ENCODE assay signal across 8 cellular contexts in the genomic region with DNA sequence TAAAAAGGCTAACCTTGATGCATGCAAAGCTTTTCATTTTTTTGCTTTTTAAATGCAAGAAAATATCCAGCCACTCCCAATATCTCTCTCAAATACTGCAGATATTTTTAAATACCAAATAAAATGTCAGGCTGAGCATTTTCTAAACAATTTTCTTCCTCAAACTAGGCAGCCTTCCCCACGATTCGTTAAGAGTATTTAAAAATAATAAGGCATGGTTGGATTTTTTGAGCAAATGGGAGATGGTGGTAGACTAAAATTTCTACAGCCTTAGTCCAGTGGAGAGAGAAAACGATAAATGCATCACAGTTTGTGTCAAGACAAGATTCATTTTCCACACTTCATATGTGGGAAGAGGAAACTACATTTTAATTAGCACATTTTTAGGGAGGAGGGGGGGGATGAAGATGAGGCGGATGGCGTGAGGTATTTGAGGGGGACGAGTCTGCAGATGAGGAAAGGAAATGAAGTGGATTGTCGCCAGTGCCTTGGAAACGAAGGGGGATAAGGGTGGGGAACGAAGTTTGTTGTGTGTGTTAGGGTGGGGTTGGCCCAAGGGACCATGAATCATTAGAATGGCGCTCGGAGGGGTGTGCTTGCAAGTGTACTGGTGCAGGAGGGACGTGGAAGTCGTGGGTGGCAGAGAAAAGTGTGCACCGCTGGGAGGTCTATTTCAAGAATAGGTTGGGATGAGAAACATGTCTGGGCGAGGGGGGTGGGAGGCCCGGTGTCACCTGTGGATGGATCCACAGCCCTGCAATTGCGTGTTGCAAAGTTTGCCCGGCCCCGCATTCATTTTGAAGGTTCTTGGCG. TPM values are rescaled to one million over a fixed set of nuclear protein-coding genes. Genes with fewer than 3 reads are reported as not detected.
DNase-seq lines count a peak whose midpoint lies in the region; ATAC-seq and TF ChIP-seq lines count a peak whose summit lies in the region.

No MANE protein-coding gene starts in this region.

- no peak for ATAC-seq in GM19023 (IDR thresholded peaks at IDR 0.05; ENCODE audit: unreplicated experiment)

- H3K4me3 ChIP-seq in Peyer's patch (peak overlapping the region; percentile 63 to 92 (median 91)), muscle layer of duodenum (ENCODE audit: low read depth in 1 of 2, low read length in 2 of 2) (peak overlapping the region; percentile 43 to 94)

- no peaks in the 10 kb centered on the region for H3K36me3 ChIP-seq in Peyer's patch
- peaks cover 0 to 5% of the 10 kb centered on the region in 2 donors for H3K36me3 ChIP-seq in muscle layer of duodenum (ENCODE audit: control insufficient read depth in 1 of 2, insufficient read depth in 2 of 2, low read length in 2 of 2)

- H3K27me3 ChIP-seq in Peyer's patch (no peaks in the 10 kb centered on the region), muscle layer of duodenum (ENCODE audit: low read depth, low read length) (no peaks in the 10 kb centered on the region)

- H3K9me3 ChIP-seq in Peyer's patch, result no peaks in the 10 kb centered on the region
- H3K9me3 ChIP-seq in muscle layer of duodenum (ENCODE audit: control insufficient read depth in 1 of 2, low read length in 2 of 2), result no peaks in the 10 kb centered on the region

- H3K4me1 ChIP-seq in Peyer's patch (peaks cover 0 to 43% (median 11%) of the 10 kb centered on the region in 4 donors), muscle layer of duodenum (ENCODE audit: control insufficient read depth in 1 of 2, insufficient read depth in 2 of 2, low read length in 2 of 2) (peaks cover 4 to 23% of the 10 kb centered on the region in 2 donors)

- peak; percentile 81 for DNase-seq in GM03348 (ENCODE audit: low spot score)
- peak; percentile 38 to 68 (median 59) for DNase-seq in Peyer's patch
- peak; percentile 48 to 50 for DNase-seq in erythroblast (lab: John Stamatoyannopoulos, UW)
- DNase-seq in NCI-H2196 treated with DMSO at 0.1 percent for 48 hours (lab: John Stamatoyannopoulos, UW; ENCODE audit: unreplicated experiment), result no peak
- DNase-seq in KBM-7, result no peak
- no peak for DNase-seq in OCI-M2 (lab: John Stamatoyannopoulos, UW; ENCODE audit: unreplicated experiment)

- in situ Hi-C loops in KBM-7 (cut with MboI; ENCODE audit: low pct_unique_long_range_greater_than_20kb, low sequenced_read_pairs), result no loop called here

- TF ChIP-seq POLR2A in Peyer's patch (IDR thresholded peaks at IDR 0.05), result no peak
- TF ChIP-seq POLR2A in erythroblast (IDR thresholded peaks at IDR 0.05; ENCODE audit: low read length), result no peak

- H3K27ac ChIP-seq in Peyer's patch, result peak overlapping the region; percentile 87 to 96 (median 91)
- H3K27ac ChIP-seq in muscle layer of duodenum (ENCODE audit: low read length), result peak overlapping the region; percentile 56

- TF ChIP-seq CTCF in Peyer's patch (IDR thresholded peaks at IDR 0.05), result no peak

RNA-seq across cellular contexts. Expression of a gene that starts 1.2 kb away (rescaled TPM):
- total RNA-seq in Peyer's patch, result 100 to 1,000 TPM; 236 to 545 (median 314) TPM

Comparison
In these comparisons a context has a peak if more than half of its experiments do, and no peak if none do; other contexts are left out.
1. DNase-seq: peak in GM03348 (single experiment), Peyer's patch (3 of 3) and erythroblast (2 of 2); none in NCI-H2196 treated with DMSO at 0.1 percent for 48 hours (single experiment), KBM-7 (single experiment) and OCI-M2 (single experiment).